11 cellular contexts compared by ENCODE assay signal in the genomic region with DNA sequence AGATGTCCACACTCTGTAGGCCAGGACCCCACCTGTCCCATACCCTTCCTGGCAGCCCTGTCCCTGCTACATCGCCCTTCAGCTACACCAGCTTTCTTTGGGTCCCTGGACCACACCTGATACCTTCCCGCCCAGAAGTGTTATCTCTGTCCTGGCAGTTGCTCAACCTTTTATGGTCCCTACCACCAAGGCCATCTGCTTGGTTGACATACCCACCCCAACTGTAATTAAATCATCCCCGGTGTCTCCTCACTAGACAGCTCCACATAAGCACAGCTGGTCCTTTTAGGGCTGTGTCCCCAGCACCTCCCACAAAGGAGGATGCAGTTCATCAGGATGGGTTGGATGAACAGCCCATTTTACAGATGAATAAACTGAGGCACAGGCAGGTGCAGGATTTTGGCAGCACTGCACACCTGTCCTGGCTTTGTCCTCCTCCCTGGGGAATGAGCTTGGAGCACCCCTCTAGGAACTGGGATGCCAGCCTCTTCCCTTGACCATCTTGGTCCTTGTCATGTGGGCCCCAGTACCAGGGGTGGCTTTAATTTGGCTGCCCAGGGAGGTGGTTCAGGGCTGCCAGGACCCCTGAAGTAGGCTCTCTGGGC. TPM values are rescaled to one million over a fixed set of nuclear protein-coding genes. Genes with fewer than 3 reads are reported as not detected.
A peak's percentile ranks its signal among the peaks of the same experiment; 100 is the strongest.
DNase-seq lines count a peak whose midpoint lies in the region; ATAC-seq, FAIRE-seq and TF ChIP-seq lines count a peak whose summit lies in the region.
"Had no signal": no experiment of that assay in that cellular context is flagged by ENCODE, and none has a peak within 500 bp of the region (broad histone marks: within the 10 kb centered on the region; RNA-seq: fewer than 3 reads in every experiment).

No MANE protein-coding gene starts in this region.

- no peak overlapping the region for H3K4me2 ChIP-seq in K562 (ENCODE audit: insufficient read depth, low read length)

- TF ChIP-seq POLR2A in K562 (conservative IDR thresholded peaks at IDR 0.05), result 0 out of 2 replicates have a peak, but pooled peaks have one; percentile 47

- no peak for ATAC-seq in K562

- DNase-seq in HFFc6, result no peak
- no peak for DNase-seq in K562 (ENCODE audit: extremely low read depth in 1 of 4, low spot score in 3 of 4)
- DNase-seq in stimulated activated naive CD4-positive, alpha-beta T cell treated with Interleukin-2 at 50 U/mL for 16 hours (lab: John Stamatoyannopoulos, UW), result no peak
- no peak for DNase-seq in stimulated activated CD4-positive, alpha-beta T cell treated with anti-CD3 and anti-CD28 coated beads, Interleukin-4, amount 100 ng/mL, for 24 hours
- DNase-seq: MG63, OCI-M1, T-helper 1 cell had no signal

- no peak overlapping the region for H3K4me3 Mint-ChIP-seq in HFFc6
- H3K4me3 Mint-ChIP-seq: brain, CD14-positive monocyte, memory B cell had no signal

- peaks cover 43% of the 10 kb centered on the region for H4K20me1 ChIP-seq in K562 (replicated peaks; ENCODE audit: control insufficient read depth, insufficient read depth, low read length)

- H3K9me3 Mint-ChIP-seq in HFFc6, result no peaks in the 10 kb centered on the region
- H3K9me3 Mint-ChIP-seq: brain, memory B cell had no signal

- H3K27ac ChIP-seq in K562 (ENCODE audit: extremely low read depth, low read depth, low read length), result no peak overlapping the region

- no peaks in the 10 kb centered on the region for H3K9me1 ChIP-seq in K562 (ENCODE audit: control insufficient read depth, insufficient read depth, low read length)

- peaks cover 10% of the 10 kb centered on the region; the same call in 1 of the 2 replicates for H3K36me3 Mint-ChIP-seq in HFFc6 (ENCODE audit: low read depth)

- H3K4me3 ChIP-seq in K562, result no peak overlapping the region
- H3K4me3 ChIP-seq: MG63 had no signal

- no peaks in the 10 kb centered on the region for H3K27me3 ChIP-seq in K562 (ENCODE audit: control insufficient read depth in 2 of 2, insufficient read depth in 2 of 2, low read length in 2 of 2)
- H3K27me3 ChIP-seq: MG63 had no signal

- CTCF ChIA-PET in K562 (lab: Yijun Ruan, JAX; ENCODE audit: low intra/inter-chr PET ratio), result no interaction called here

- H3K9me3 ChIP-seq in K562 (replicated peaks; ENCODE audit: control insufficient read depth, insufficient read depth, low read depth, low read length), result no peaks in the 10 kb centered on the region
- H3K9me3 ChIP-seq: MG63 had no signal

- H3K27ac Mint-ChIP-seq in HFFc6, result peak overlapping the region; percentile 83
- H3K27ac Mint-ChIP-seq: memory B cell had no signal

- peaks cover 2% of the 10 kb centered on the region; the same call in 1 of the 2 replicates for H3K27me3 Mint-ChIP-seq in HFFc6 (ENCODE audit: insufficient read depth)
- H3K27me3 Mint-ChIP-seq: memory B cell, progenitor cell of endocrine pancreas had no signal

- FAIRE-seq in K562 (lab: Jason Lieb, UNC), result no peak

- H3K79me2 ChIP-seq in K562 (ENCODE audit: control insufficient read depth, insufficient read depth, low read length), result peaks cover 86% of the 10 kb centered on the region

- 0 out of 4 replicates have a peak overlapping the region, but pooled peaks of 1 of the 2 experiments have one; percentile 16 for H3K9ac ChIP-seq in K562 (ENCODE audit: insufficient read depth in 1 of 2, low read depth in 2 of 2, low read length in 2 of 2)

- intact Hi-C loops in K562 (cut with micrococcal nuclease), result no loop called here

- peaks cover 52% of the 10 kb centered on the region for H3K4me1 Mint-ChIP-seq in HFFc6 (ENCODE audit: low read depth)

- WGBS in K562 (ENCODE audit: insufficient coverage, low coverage, missing lambda C conversion rate), result 81% methylated on average over 3 of the region's 3 CpGs

- TF ChIP-seq RAD21 in K562 (CRISPR knock-in tag; conservative IDR thresholded peaks at IDR 0.05 in 1 of 2, IDR thresholded peaks at IDR 0.05 in 1 of 2), result no peak

- no TSS peak for BruUV-seq in K562 (replicated peaks; lab: Mats Ljungman, UMichigan)

- H3K4me1 ChIP-seq in K562 (replicated peaks in 1 of 2; ENCODE audit: control insufficient read depth in 2 of 2, insufficient read depth in 2 of 2, low read length in 2 of 2), result peaks cover 16 to 24% of the 10 kb centered on the region in 2 experiments

- H2AFZ ChIP-seq in K562 (ENCODE audit: low read depth, low read length), result no peak overlapping the region

- in situ Hi-C loops in K562 (cut with MboI), result no loop called here

- TF ChIP-seq CTCF in HFFc6 (IDR thresholded peaks at IDR 0.05) (no peak), K562 (IDR thresholded peaks at IDR 0.05 in 2 of 3, conservative IDR thresholded peaks at IDR 0.05 in 1 of 3; ENCODE audit: insufficient read depth in 2 of 3, low read depth in 1 of 3, low read length in 3 of 3) (no peak)

- POLR2A ChIA-PET in K562 (lab: Yijun Ruan, JAX), result interaction anchor here (0.7 to 3.2 kb wide), 7 partner anchors 10 to 374 kb away, joined by 3 to 17 read pairs (median 7); a partner anchor contains a TSS

- H3K36me3 ChIP-seq in K562 (ENCODE audit: control insufficient read depth, insufficient read depth, low read length), result peaks cover 87% of the 10 kb centered on the region

- no peak for TF ChIP-seq EP300 in K562 (IDR thresholded peaks at IDR 0.05; ENCODE audit: low read length)

RNA-seq across cellular contexts. Expression of a gene that starts 12.9 kb away (rescaled TPM):
- total RNA-seq in HFFc6 (2021; fragmentation: NEBNext Ultra II Directional; extraction: Animal tissue kit (Norgen Biotek cat#: 25700)), result 100 to 1,000 TPM; 126 to 146 (median 139) TPM
- 31.6 and 133 TPM in 2 replicates for total RNA-seq in K562 (2011; cell fraction: chromatin; rRNA removed; ENCODE audit: low replicate concordance)
- total RNA-seq in K562 (2011; cell fraction: nucleolus; rRNA removed), result 77.5 and 89.6 TPM in 2 replicates
- total RNA-seq in K562 (2011; cell fraction: nucleoplasm; rRNA removed), result 35.3 and 45.1 TPM in 2 replicates
- total RNA-seq in K562 (2014; rRNA removed), result 62.4 and 85.7 TPM in 2 replicates
- total RNA-seq in K562 (2014; rRNA removed; fragmentation: Illumina TruSeq; extraction: Trizol), result 9.1 and 9.5 TPM in 2 replicates
- 40.2 and 46.8 TPM in 2 replicates for total RNA-seq in K562 (2015; rRNA removed; fragmentation: Illumina TruSeq; extraction: Trizol)
- 93.0 and 96.6 TPM in 2 replicates for total RNA-seq in K562 (2021)
- polyA plus RNA-seq in K562 (2011; rRNA removed), result 25.8 and 49.0 TPM in 2 replicates
- polyA plus RNA-seq in K562 (2011; cell fraction: cytosol; rRNA removed), result 59.4 and 222 TPM in 2 replicates
- 52.2 and 123 TPM in 2 replicates for polyA plus RNA-seq in K562 (2011; cell fraction: nucleus; rRNA removed)
- polyA plus RNA-seq in K562 (2012), result 35.2 and 37.0 TPM in 2 replicates
- polyA plus RNA-seq in K562 (2014; fragmentation: Illumina TruSeq; extraction: Trizol), result 23.2 and 90.7 TPM in 2 replicates
- polyA plus RNA-seq in K562 (2014; fragmentation: Nextera tagmentation; extraction: Ambion mirVana), result under 1 TPM; 0.04 to 0.17 TPM
- polyA plus RNA-seq in K562 (2014; rRNA removed), result 46.1 and 68.1 TPM in 2 replicates
- 17.9 and 39.8 TPM in 2 replicates for polyA minus RNA-seq in K562 (2011; rRNA and poly(A)+ RNA removed)
- 67.5 and 79.0 TPM in 2 replicates for polyA minus RNA-seq in K562 (2011; cell fraction: cytosol; rRNA and poly(A)+ RNA removed)
- 16.6 and 18.0 TPM in 2 replicates for polyA minus RNA-seq in K562 (2011; cell fraction: nucleus; rRNA and poly(A)+ RNA removed)

RNA-seq across cellular contexts. Expression of a gene that starts 14.4 kb away (rescaled TPM):
- 10 to 100 TPM; 36.3 to 49.9 (median 39.6) TPM for total RNA-seq in HFFc6 (2021; fragmentation: NEBNext Ultra II Directional; extraction: Animal tissue kit (Norgen Biotek cat#: 25700))
- 73.3 and 179 TPM in 2 replicates for total RNA-seq in K562 (2011; cell fraction: chromatin; rRNA removed; ENCODE audit: low replicate concordance)
- total RNA-seq in K562 (2011; cell fraction: nucleolus; rRNA removed), result 168 and 175 TPM in 2 replicates
- total RNA-seq in K562 (2011; cell fraction: nucleoplasm; rRNA removed), result 79.0 and 80.0 TPM in 2 replicates
- total RNA-seq in K562 (2014; rRNA removed) (89.1 and 113 TPM in 2 replicates), K562 (2014; rRNA removed; fragmentation: Illumina TruSeq; extraction: Trizol) (25.8 and 42.9 TPM in 2 replicates), K562 (2015; rRNA removed; fragmentation: Illumina TruSeq; extraction: Trizol) (54.3 and 60.2 TPM in 2 replicates), K562 (2021) (118 TPM in 2 replicates)
- polyA plus RNA-seq in K562 (2011; rRNA removed) (44.1 and 53.3 TPM in 2 replicates), K562 (2014; fragmentation: Illumina TruSeq; extraction: Trizol) (84.8 and 96.2 TPM in 2 replicates), K562 (2014; fragmentation: Nextera tagmentation; extraction: Ambion mirVana) (10 to 100 TPM in 1 of 2 experiments, 1 to 10 TPM in 1; 5.8 to 10.9 TPM), K562 (2014; rRNA removed) (155 and 158 TPM in 2 replicates)
- polyA plus RNA-seq in K562 (2011; cell fraction: cytosol; rRNA removed), result 39.2 and 80.0 TPM in 2 replicates
- 282 and 531 TPM in 2 replicates for polyA plus RNA-seq in K562 (2011; cell fraction: nucleus; rRNA removed)
- polyA plus RNA-seq in K562 (2012), result 59.6 and 77.8 TPM in 2 replicates
- polyA minus RNA-seq in K562 (2011; rRNA and poly(A)+ RNA removed), result 23.7 and 27.9 TPM in 2 replicates
- polyA minus RNA-seq in K562 (2011; cell fraction: cytosol; rRNA and poly(A)+ RNA removed), result 49.3 and 51.7 TPM in 2 replicates
- 50.5 and 77.3 TPM in 2 replicates for polyA minus RNA-seq in K562 (2011; cell fraction: nucleus; rRNA and poly(A)+ RNA removed)

RNA-seq across cellular contexts. Expression of a gene that starts 19.2 kb away (rescaled TPM):
- total RNA-seq in HFFc6 (2021; fragmentation: NEBNext Ultra II Directional; extraction: Animal tissue kit (Norgen Biotek cat#: 25700)), result 10 to 100 TPM; 48.5 to 63.4 (median 54.0) TPM
- 25.6 and 67.7 TPM in 2 replicates for total RNA-seq in K562 (2011; cell fraction: chromatin; rRNA removed; ENCODE audit: low replicate concordance)
- total RNA-seq in K562 (2011; cell fraction: nucleolus; rRNA removed), result 56.9 and 60.3 TPM in 2 replicates
- total RNA-seq in K562 (2011; cell fraction: nucleoplasm; rRNA removed), result 42.4 and 42.7 TPM in 2 replicates
- total RNA-seq in K562 (2014; rRNA removed) (57.8 and 59.2 TPM in 2 replicates), K562 (2014; rRNA removed; fragmentation: Illumina TruSeq; extraction: Trizol) (12.6 and 19.0 TPM in 2 replicates), K562 (2015; rRNA removed; fragmentation: Illumina TruSeq; extraction: Trizol) (31.0 and 33.9 TPM in 2 replicates), K562 (2021) (39.6 and 41.6 TPM in 2 replicates)
- polyA plus RNA-seq in K562 (2011; rRNA removed) (46.6 and 77.4 TPM in 2 replicates), K562 (2014; fragmentation: Illumina TruSeq; extraction: Trizol) (30.3 and 35.2 TPM in 2 replicates), K562 (2014; fragmentation: Nextera tagmentation; extraction: Ambion mirVana) (1 to 10 TPM in 1 of 2 experiments, under 1 TPM in 1; 0.51 to 1.7 TPM), K562 (2014; rRNA removed) (66.3 and 78.0 TPM in 2 replicates)
- polyA plus RNA-seq in K562 (2011; cell fraction: cytosol; rRNA removed), result 62.2 and 72.6 TPM in 2 replicates
- polyA plus RNA-seq in K562 (2011; cell fraction: nucleus; rRNA removed), result 159 and 172 TPM in 2 replicates
- polyA plus RNA-seq in K562 (2012), result 46.6 and 75.7 TPM in 2 replicates
- 12.8 and 14.0 TPM in 2 replicates for polyA minus RNA-seq in K562 (2011; rRNA and poly(A)+ RNA removed)
- 14.0 and 15.9 TPM in 2 replicates for polyA minus RNA-seq in K562 (2011; cell fraction: cytosol; rRNA and poly(A)+ RNA removed)
- 10.5 and 19.3 TPM in 2 replicates for polyA minus RNA-seq in K562 (2011; cell fraction: nucleus; rRNA and poly(A)+ RNA removed)

RNA-seq across cellular contexts. Expression of a gene that starts 19.2 kb away (rescaled TPM):
- 10 to 100 TPM; 68.9 to 91.2 (median 87.7) TPM for total RNA-seq in HFFc6 (2021; fragmentation: NEBNext Ultra II Directional; extraction: Animal tissue kit (Norgen Biotek cat#: 25700))
- 67.1 and 140 TPM in 2 replicates for total RNA-seq in K562 (2011; cell fraction: chromatin; rRNA removed; ENCODE audit: low replicate concordance)
- 139 and 159 TPM in 2 replicates for total RNA-seq in K562 (2011; cell fraction: nucleolus; rRNA removed)
- total RNA-seq in K562 (2011; cell fraction: nucleoplasm; rRNA removed), result 90.2 and 96.9 TPM in 2 replicates
- total RNA-seq in K562 (2014; rRNA removed) (84.5 and 134 TPM in 2 replicates), K562 (2014; rRNA removed; fragmentation: Illumina TruSeq; extraction: Trizol) (23.6 and 24.4 TPM in 2 replicates), K562 (2015; rRNA removed; fragmentation: Illumina TruSeq; extraction: Trizol) (14.8 and 17.4 TPM in 2 replicates), K562 (2021) (205 and 214 TPM in 2 replicates)
- polyA plus RNA-seq in K562 (2011; rRNA removed) (23.7 and 32.9 TPM in 2 replicates), K562 (2014; fragmentation: Illumina TruSeq; extraction: Trizol) (35.5 and 67.9 TPM in 2 replicates), K562 (2014; fragmentation: Nextera tagmentation; extraction: Ambion mirVana) (1 to 10 TPM; 4.5 to 5.1 TPM), K562 (2014; rRNA removed) (127 and 140 TPM in 2 replicates)
- polyA plus RNA-seq in K562 (2011; cell fraction: cytosol; rRNA removed), result 37.6 and 91.2 TPM in 2 replicates
- polyA plus RNA-seq in K562 (2011; cell fraction: nucleus; rRNA removed), result 112 and 193 TPM in 2 replicates
- 158 and 169 TPM in 2 replicates for polyA plus RNA-seq in K562 (2012)
- 8.8 and 9.1 TPM in 2 replicates for polyA minus RNA-seq in K562 (2011; rRNA and poly(A)+ RNA removed)
- 38.4 and 48.8 TPM in 2 replicates for polyA minus RNA-seq in K562 (2011; cell fraction: cytosol; rRNA and poly(A)+ RNA removed)
- 39.2 and 41.5 TPM in 2 replicates for polyA minus RNA-seq in K562 (2011; cell fraction: nucleus; rRNA and poly(A)+ RNA removed)

RNA-seq across cellular contexts. Expression of a gene that starts 28.3 kb away (rescaled TPM):
- 1 to 10 TPM; 1.5 to 5.1 (median 4.2) TPM for total RNA-seq in HFFc6 (2021; fragmentation: NEBNext Ultra II Directional; extraction: Animal tissue kit (Norgen Biotek cat#: 25700))
- total RNA-seq in K562 (2011; cell fraction: chromatin; rRNA removed; ENCODE audit: low replicate concordance), result 54.5 and 112 TPM in 2 replicates
- 105 and 123 TPM in 2 replicates for total RNA-seq in K562 (2011; cell fraction: nucleolus; rRNA removed)
- total RNA-seq in K562 (2011; cell fraction: nucleoplasm; rRNA removed), result 74.6 and 89.7 TPM in 2 replicates
- total RNA-seq in K562 (2014; rRNA removed), result 266 and 312 TPM in 2 replicates
- total RNA-seq in K562 (2014; rRNA removed; fragmentation: Illumina TruSeq; extraction: Trizol), result 13.2 and 17.7 TPM in 2 replicates
- total RNA-seq in K562 (2015; rRNA removed; fragmentation: Illumina TruSeq; extraction: Trizol), result 89.9 and 108 TPM in 2 replicates
- 216 and 218 TPM in 2 replicates for total RNA-seq in K562 (2021)
- polyA plus RNA-seq in K562 (2011; rRNA removed), result 34.0 and 47.0 TPM in 2 replicates
- 73.1 and 246 TPM in 2 replicates for polyA plus RNA-seq in K562 (2011; cell fraction: cytosol; rRNA removed)
- 76.6 and 132 TPM in 2 replicates for polyA plus RNA-seq in K562 (2011; cell fraction: nucleus; rRNA removed)
- 144 and 229 TPM in 2 replicates for polyA plus RNA-seq in K562 (2012)
- polyA plus RNA-seq in K562 (2014; fragmentation: Illumina TruSeq; extraction: Trizol), result 17.8 and 71.5 TPM in 2 replicates
- polyA plus RNA-seq in K562 (2014; fragmentation: Nextera tagmentation; extraction: Ambion mirVana), result 1 to 10 TPM; 1.3 to 1.6 TPM
- polyA plus RNA-seq in K562 (2014; rRNA removed), result 165 and 175 TPM in 2 replicates
- polyA minus RNA-seq in K562 (2011; rRNA and poly(A)+ RNA removed), result 12.7 and 14.2 TPM in 2 replicates
- polyA minus RNA-seq in K562 (2011; cell fraction: cytosol; rRNA and poly(A)+ RNA removed), result 46.0 and 79.3 TPM in 2 replicates
- 37.4 and 52.3 TPM in 2 replicates for polyA minus RNA-seq in K562 (2011; cell fraction: nucleus; rRNA and poly(A)+ RNA removed)
